8 cellular contexts compared by ENCODE assay signal in genomic region chr7:1432411-1433082, GRCh38. TPM values are rescaled to one million over a fixed set of nuclear protein-coding genes. Genes with fewer than 3 reads are reported as not detected.
DNase-seq lines count a peak whose midpoint lies in the region; ATAC-seq and TF ChIP-seq lines count a peak whose summit lies in the region.

No MANE protein-coding gene starts in this region.

- no peak overlapping the region for H3K23ac ChIP-seq in mesendoderm (ENCODE audit: low read length)

- no peak overlapping the region for H3K4ac ChIP-seq in mesendoderm (ENCODE audit: low read depth, low read length)

- H3K27ac ChIP-seq in mesendoderm (ENCODE audit: low read depth, low read length), result no peak overlapping the region

- H3K18ac ChIP-seq in mesendoderm (ENCODE audit: low read length), result no peak overlapping the region

- peaks cover 4% of the 10 kb centered on the region for H3K27me3 Mint-ChIP-seq in activated CD8-positive, alpha-beta T cell treated with anti-CD3 and anti-CD28 coated beads, Interleukin-2, amount 10 ng/mL, durations not matched to agents 7 days and 5 days (ENCODE audit: low read depth)

- H2BK15ac ChIP-seq in mesendoderm (replicated peaks; ENCODE audit: low read depth), result no peak overlapping the region

- WGBS in mesendoderm (ENCODE audit: extremely low coverage, insufficient coverage, low lambda C conversion rate), result no CpG with 5 or more reads among the region's 30 CpGs

- H3K27me3 ChIP-seq in mesendoderm (ENCODE audit: insufficient read depth, low read length, poor library complexity), result no peaks in the 10 kb centered on the region

- peak; percentile 78 for ATAC-seq in activated CD8-positive, alpha-beta T cell treated with anti-CD3 and anti-CD28 coated beads, Interleukin-2, amount 10 ng/mL, durations not matched to agents 7 days and 5 days
- ATAC-seq in HG02610 (IDR thresholded peaks at IDR 0.05; ENCODE audit: unreplicated experiment), result no peak

- no peaks in the 10 kb centered on the region for H3K36me3 ChIP-seq in mesendoderm (ENCODE audit: control insufficient read depth, insufficient read depth, low read length)

- H4K5ac ChIP-seq in mesendoderm (ENCODE audit: low read length), result no peak overlapping the region

- no peak overlapping the region for H2AK5ac ChIP-seq in mesendoderm (ENCODE audit: low read length)

- H3K27ac Mint-ChIP-seq in activated CD8-positive, alpha-beta T cell treated with anti-CD3 and anti-CD28 coated beads, Interleukin-2, amount 10 ng/mL, durations not matched to agents 7 days and 5 days, result peak overlapping the region; percentile 37

- CTCF ChIA-PET in activated CD8-positive, alpha-beta T cell treated with anti-CD3 and anti-CD28 coated beads, Interleukin-2, amount 10 ng/mL, durations not matched to agents 7 days and 5 days (lab: Charles Lee), result interaction anchor here (0.7 to 2.7 kb wide), 14 partner anchors 9 to 296 kb away, joined by 3 to 21 read pairs (median 5); no protein-coding TSS in a partner anchor

- H3K4me3 Mint-ChIP-seq in activated CD8-positive, alpha-beta T cell treated with anti-CD3 and anti-CD28 coated beads, Interleukin-2, amount 10 ng/mL, durations not matched to agents 7 days and 5 days, result no peak overlapping the region

- no peaks in the 10 kb centered on the region for H3K79me2 ChIP-seq in mesendoderm (ENCODE audit: control insufficient read depth, insufficient read depth, low read length)

- H3K9me3 Mint-ChIP-seq in activated CD8-positive, alpha-beta T cell treated with anti-CD3 and anti-CD28 coated beads, Interleukin-2, amount 10 ng/mL, durations not matched to agents 7 days and 5 days (ENCODE audit: insufficient read depth), result no peaks in the 10 kb centered on the region

- DNase-seq in AG09319 (ENCODE audit: extremely low read depth, low read depth) (no peak), GM19238 (ENCODE audit: insufficient read length, low spot score) (peak; percentile 74), NCI-H2171 treated with DMSO at 0.1 percent for 48 hours (lab: John Stamatoyannopoulos, UW) (peak; percentile 40), ecto neural progenitor cell (ENCODE audit: low spot score) (peak; percentile 88), mesendoderm (peak; percentile 55)
- DNase-seq in activated CD8-positive, alpha-beta T cell treated with anti-CD3 and anti-CD28 coated beads, Interleukin-2, amount 10 ng/mL, durations not matched to agents 7 days and 5 days, result peak; percentile 85
- DNase-seq in stimulated activated CD8-positive, alpha-beta memory T cell treated with anti-CD3 and anti-CD28 coated beads, Interleukin-4, amount 100 ng/mL, for 24 hours (ENCODE audit: low read depth), result peak; percentile 73

- H4K8ac ChIP-seq in mesendoderm (ENCODE audit: low read depth, low read length), result no peak overlapping the region

- no peak overlapping the region for H3K9ac ChIP-seq in mesendoderm (ENCODE audit: low read length)

- H3K36me3 Mint-ChIP-seq in activated CD8-positive, alpha-beta T cell treated with anti-CD3 and anti-CD28 coated beads, Interleukin-2, amount 10 ng/mL, durations not matched to agents 7 days and 5 days (ENCODE audit: low read depth), result no peaks in the 10 kb centered on the region

- no peak overlapping the region for H3K4me2 ChIP-seq in mesendoderm (ENCODE audit: low read length)

- H2BK120ac ChIP-seq in mesendoderm (ENCODE audit: low read depth, low read length), result no peak overlapping the region

- H2BK5ac ChIP-seq in mesendoderm (ENCODE audit: low read length), result no peak overlapping the region

- no peaks in the 10 kb centered on the region for H3K79me1 ChIP-seq in mesendoderm (ENCODE audit: low read length)

- peaks cover 4% of the 10 kb centered on the region for H3K4me1 Mint-ChIP-seq in activated CD8-positive, alpha-beta T cell treated with anti-CD3 and anti-CD28 coated beads, Interleukin-2, amount 10 ng/mL, durations not matched to agents 7 days and 5 days (ENCODE audit: low read depth)

- POLR2A ChIA-PET in activated CD8-positive, alpha-beta T cell treated with anti-CD3 and anti-CD28 coated beads, Interleukin-2, amount 10 ng/mL, durations not matched to agents 7 days and 5 days (lab: Charles Lee), result no interaction called here

- peak; percentile 97 for TF ChIP-seq CTCF in AG09319 (IDR thresholded peaks at IDR 0.05; ENCODE audit: low read depth, low read length)

- H3K4me1 ChIP-seq in mesendoderm (ENCODE audit: control insufficient read depth, low read depth, low read length), result no peaks in the 10 kb centered on the region

- H3K56ac ChIP-seq in mesendoderm (ENCODE audit: low read length), result peak overlapping the region; percentile 56

- no peak overlapping the region for H3K4me3 ChIP-seq in mesendoderm (ENCODE audit: low read length)

RNA-seq across cellular contexts. Expression of gene MICALL2, which starts 26.7 kb away (rescaled TPM):
- total RNA-seq in activated CD8-positive, alpha-beta T cell treated with anti-CD3 and anti-CD28 coated beads, Interleukin-2, amount 10 ng/mL, durations not matched to agents 7 days and 5 days, result 1 to 10 TPM; 1.9 to 2.2 TPM
- 4.0 TPM for polyA plus RNA-seq in mesendoderm (2013, experiment 1 of 2)
- polyA plus RNA-seq in mesendoderm (2013, experiment 2 of 2), result 3.6 TPM
